Comparison of ENCODE assay signal across 8 cellular contexts in the genomic region with DNA sequence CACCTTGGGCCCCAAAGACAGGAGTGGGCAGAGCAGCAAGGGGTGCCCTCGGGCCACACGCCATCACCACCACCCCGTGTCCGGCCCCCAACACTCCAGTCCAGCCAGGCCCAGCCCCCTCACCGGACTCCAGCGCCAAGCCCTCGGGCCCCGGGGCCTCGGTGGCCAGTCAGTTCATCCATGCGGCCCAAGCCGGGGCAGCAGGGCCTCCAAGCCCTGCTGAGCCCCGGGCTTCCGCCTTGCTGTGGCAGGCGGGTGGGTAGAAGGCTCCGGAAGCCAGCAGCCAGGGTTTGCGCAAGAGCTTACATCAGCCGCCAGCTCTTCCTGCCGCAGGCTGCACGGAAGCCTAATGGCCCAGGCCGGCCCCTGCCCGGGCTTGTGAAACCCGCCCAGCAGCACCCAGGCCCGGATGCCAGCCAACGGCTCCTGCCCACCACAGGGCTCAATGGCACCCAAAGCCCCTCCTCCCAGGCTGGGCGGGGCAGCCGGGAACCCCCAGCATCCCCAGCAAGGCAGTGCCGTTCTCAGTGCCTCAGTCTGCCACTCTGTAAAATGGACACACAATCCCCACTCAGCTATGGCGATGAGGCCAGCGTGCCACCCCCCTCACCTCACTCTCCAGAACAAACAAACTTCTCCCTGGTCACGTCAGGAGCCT. TPM values are rescaled to one million over a fixed set of nuclear protein-coding genes. Genes with fewer than 3 reads are reported as not detected.
DNase-seq lines count a peak whose midpoint lies in the region; ATAC-seq and TF ChIP-seq lines count a peak whose summit lies in the region.

No MANE protein-coding gene starts in this region.

- intact Hi-C loops in head of caudate nucleus (cut with DNase I) = no loop called here

- H3K27me3 ChIP-seq in skeletal muscle satellite cell (ENCODE audit: control insufficient read depth, insufficient read depth, low read length) = no peaks in the 10 kb centered on the region

- peaks cover 31% of the 10 kb centered on the region for H3K36me3 ChIP-seq in skeletal muscle satellite cell (ENCODE audit: insufficient read depth, low read length)

- H3K9me3 ChIP-seq in skeletal muscle satellite cell (replicated peaks; ENCODE audit: low read length) = no peaks in the 10 kb centered on the region

- peak; percentile 87 for ATAC-seq in HG03439 (IDR thresholded peaks at IDR 0.05; ENCODE audit: unreplicated experiment)

- peaks cover 13% of the 10 kb centered on the region for H3K4me1 ChIP-seq in skeletal muscle satellite cell (ENCODE audit: control insufficient read depth, insufficient read depth, low read length)

- H3K9ac ChIP-seq in skeletal muscle satellite cell (ENCODE audit: low read depth, low read length) = peak overlapping the region; percentile 93

- peak overlapping the region; percentile 76 for H3K4me3 ChIP-seq in skeletal muscle satellite cell (ENCODE audit: low read length)

- peak; percentile 86 for TF ChIP-seq POLR2A in Raji (IDR thresholded peaks at IDR 0.05; ENCODE audit: insufficient read depth, low read depth, low read length)

- peak overlapping the region; percentile 92 for H3K4me2 ChIP-seq in skeletal muscle satellite cell (ENCODE audit: low read length)

- DNase-seq in AG20443 (ENCODE audit: low spot score) = peak; percentile 99
- peak; percentile 98 for DNase-seq in GM19238 (ENCODE audit: insufficient read length, low spot score)
- peak; percentile 91 for DNase-seq in activated gamma-delta T cell (lab: John Stamatoyannopoulos, UW)
- DNase-seq in head of caudate nucleus = peak; percentile 20 to 82 (median 62)
- DNase-seq in NCI-H82 (lab: John Stamatoyannopoulos, UW) = no peak

RNA-seq across cellular contexts. Expression of gene TNRC18, which starts 26.5 kb away (rescaled TPM):
- total RNA-seq in skeletal muscle satellite cell (2012; rRNA removed) = 40.8 and 49.7 TPM in 2 replicates
